In the genomic region with DNA sequence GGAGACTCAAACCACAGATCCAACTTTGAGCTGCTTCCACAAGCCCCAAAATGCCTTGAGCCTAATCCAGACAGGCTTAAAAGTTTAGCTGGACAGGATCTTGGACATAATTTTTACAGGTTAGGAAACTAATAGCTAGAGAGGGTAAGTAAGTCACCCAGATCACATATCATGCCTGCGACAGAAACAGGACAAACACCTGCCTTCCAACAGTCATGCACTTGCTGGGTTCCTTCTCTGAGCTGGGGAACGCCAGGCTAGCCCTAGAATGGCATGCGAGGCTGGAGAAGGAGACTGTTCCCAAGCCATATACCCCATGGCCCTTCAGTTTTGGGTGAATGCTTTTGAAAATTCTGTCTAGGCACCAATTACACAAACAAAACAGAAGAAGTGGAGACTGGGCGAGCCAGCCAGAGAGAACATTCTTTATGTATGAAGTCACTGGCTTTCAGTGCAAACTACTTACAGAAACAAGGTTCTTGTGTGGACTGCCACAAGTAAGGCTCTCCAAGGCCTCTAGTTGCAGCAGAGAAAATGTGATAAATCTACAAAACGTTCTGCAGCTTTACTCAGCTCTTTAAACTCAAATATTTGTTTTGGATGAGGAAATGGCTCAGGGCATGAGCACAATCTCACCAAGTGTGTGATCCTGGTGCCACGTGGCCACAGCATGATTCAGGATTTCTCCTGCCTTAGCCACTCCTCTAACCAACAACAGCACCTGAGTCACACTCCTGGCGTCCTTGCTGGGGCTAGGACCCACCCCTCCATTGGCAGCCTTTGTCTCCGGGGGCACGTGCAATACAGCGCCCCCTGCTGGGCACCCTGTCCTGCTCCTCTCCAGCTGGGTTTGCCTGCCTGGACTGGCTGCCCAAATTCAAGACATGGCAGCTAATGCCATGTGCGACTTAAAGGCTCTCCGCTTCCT, we compare ENCODE assay signal across 1 cellular context.
TF ChIP-seq lines count a peak whose summit lies in the region.

No MANE protein-coding gene starts in this region.

TF ChIP-seq in WTC11, 78 proteins besides CTCF, POLR2A, EP300 and RAD21 (continued from another document):
- TF ChIP-seq, protein P1, sequence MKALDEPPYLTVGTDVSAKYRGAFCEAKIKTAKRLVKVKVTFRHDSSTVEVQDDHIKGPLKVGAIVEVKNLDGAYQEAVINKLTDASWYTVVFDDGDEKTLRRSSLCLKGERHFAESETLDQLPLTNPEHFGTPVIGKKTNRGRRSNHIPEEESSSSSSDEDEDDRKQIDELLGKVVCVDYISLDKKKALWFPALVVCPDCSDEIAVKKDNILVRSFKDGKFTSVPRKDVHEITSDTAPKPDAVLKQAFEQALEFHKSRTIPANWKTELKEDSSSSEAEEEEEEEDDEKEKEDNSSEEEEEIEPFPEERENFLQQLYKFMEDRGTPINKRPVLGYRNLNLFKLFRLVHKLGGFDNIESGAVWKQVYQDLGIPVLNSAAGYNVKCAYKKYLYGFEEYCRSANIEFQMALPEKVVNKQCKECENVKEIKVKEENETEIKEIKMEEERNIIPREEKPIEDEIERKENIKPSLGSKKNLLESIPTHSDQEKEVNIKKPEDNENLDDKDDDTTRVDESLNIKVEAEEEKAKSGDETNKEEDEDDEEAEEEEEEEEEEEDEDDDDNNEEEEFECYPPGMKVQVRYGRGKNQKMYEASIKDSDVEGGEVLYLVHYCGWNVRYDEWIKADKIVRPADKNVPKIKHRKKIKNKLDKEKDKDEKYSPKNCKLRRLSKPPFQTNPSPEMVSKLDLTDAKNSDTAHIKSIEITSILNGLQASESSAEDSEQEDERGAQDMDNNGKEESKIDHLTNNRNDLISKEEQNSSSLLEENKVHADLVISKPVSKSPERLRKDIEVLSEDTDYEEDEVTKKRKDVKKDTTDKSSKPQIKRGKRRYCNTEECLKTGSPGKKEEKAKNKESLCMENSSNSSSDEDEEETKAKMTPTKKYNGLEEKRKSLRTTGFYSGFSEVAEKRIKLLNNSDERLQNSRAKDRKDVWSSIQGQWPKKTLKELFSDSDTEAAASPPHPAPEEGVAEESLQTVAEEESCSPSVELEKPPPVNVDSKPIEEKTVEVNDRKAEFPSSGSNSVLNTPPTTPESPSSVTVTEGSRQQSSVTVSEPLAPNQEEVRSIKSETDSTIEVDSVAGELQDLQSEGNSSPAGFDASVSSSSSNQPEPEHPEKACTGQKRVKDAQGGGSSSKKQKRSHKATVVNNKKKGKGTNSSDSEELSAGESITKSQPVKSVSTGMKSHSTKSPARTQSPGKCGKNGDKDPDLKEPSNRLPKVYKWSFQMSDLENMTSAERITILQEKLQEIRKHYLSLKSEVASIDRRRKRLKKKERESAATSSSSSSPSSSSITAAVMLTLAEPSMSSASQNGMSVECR (CRISPR knock-in tag; IDR thresholded peaks at IDR 0.05; ENCODE audit: borderline replicate concordance): 0 out of 2 replicates have a peak, but pooled peaks have one; percentile 51
- peak; percentile 38 for TF ChIP-seq ZNF423 (CRISPR knock-in tag; IDR thresholded peaks at IDR 0.05)
- TF ChIP-seq, protein P2, sequence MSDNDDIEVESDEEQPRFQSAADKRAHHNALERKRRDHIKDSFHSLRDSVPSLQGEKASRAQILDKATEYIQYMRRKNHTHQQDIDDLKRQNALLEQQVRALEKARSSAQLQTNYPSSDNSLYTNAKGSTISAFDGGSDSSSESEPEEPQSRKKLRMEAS (CRISPR knock-in tag; IDR thresholded peaks at IDR 0.05): peak; percentile 93
- 0 out of 2 replicates have a peak, but pooled peaks have one; percentile 31 for TF ChIP-seq FOXK1 (CRISPR knock-in tag; IDR thresholded peaks at IDR 0.05)
- peak; percentile 91 for TF ChIP-seq GABPB1 (CRISPR knock-in tag; IDR thresholded peaks at IDR 0.05)
- peak; percentile 71; the same call in 1 of the 2 replicates for TF ChIP-seq NFE2L1 (CRISPR knock-in tag; IDR thresholded peaks at IDR 0.05)
- 0 out of 2 replicates have a peak, but pooled peaks have one; percentile 54 for TF ChIP-seq ZNF532 (CRISPR knock-in tag; IDR thresholded peaks at IDR 0.05; ENCODE audit: borderline replicate concordance)
- TF ChIP-seq GTF2I (CRISPR knock-in tag; conservative IDR thresholded peaks at IDR 0.05): no peak
- TF ChIP-seq, protein P3, sequence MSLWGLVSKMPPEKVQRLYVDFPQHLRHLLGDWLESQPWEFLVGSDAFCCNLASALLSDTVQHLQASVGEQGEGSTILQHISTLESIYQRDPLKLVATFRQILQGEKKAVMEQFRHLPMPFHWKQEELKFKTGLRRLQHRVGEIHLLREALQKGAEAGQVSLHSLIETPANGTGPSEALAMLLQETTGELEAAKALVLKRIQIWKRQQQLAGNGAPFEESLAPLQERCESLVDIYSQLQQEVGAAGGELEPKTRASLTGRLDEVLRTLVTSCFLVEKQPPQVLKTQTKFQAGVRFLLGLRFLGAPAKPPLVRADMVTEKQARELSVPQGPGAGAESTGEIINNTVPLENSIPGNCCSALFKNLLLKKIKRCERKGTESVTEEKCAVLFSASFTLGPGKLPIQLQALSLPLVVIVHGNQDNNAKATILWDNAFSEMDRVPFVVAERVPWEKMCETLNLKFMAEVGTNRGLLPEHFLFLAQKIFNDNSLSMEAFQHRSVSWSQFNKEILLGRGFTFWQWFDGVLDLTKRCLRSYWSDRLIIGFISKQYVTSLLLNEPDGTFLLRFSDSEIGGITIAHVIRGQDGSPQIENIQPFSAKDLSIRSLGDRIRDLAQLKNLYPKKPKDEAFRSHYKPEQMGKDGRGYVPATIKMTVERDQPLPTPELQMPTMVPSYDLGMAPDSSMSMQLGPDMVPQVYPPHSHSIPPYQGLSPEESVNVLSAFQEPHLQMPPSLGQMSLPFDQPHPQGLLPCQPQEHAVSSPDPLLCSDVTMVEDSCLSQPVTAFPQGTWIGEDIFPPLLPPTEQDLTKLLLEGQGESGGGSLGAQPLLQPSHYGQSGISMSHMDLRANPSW (CRISPR knock-in tag; conservative IDR thresholded peaks at IDR 0.05; ENCODE audit: low read depth): no peak
- no peak for TF ChIP-seq TEAD4 (CRISPR knock-in tag; IDR thresholded peaks at IDR 0.05)
- TF ChIP-seq FOXP4 (CRISPR knock-in tag; IDR thresholded peaks at IDR 0.05): peak; percentile 66; the same call in 1 of the 2 replicates
- no peak for TF ChIP-seq ZNF671 (CRISPR knock-in tag; IDR thresholded peaks at IDR 0.05)
- no peak for TF ChIP-seq NFYB (CRISPR knock-in tag; conservative IDR thresholded peaks at IDR 0.05; ENCODE audit: low read depth)
- TF ChIP-seq, protein P4, sequence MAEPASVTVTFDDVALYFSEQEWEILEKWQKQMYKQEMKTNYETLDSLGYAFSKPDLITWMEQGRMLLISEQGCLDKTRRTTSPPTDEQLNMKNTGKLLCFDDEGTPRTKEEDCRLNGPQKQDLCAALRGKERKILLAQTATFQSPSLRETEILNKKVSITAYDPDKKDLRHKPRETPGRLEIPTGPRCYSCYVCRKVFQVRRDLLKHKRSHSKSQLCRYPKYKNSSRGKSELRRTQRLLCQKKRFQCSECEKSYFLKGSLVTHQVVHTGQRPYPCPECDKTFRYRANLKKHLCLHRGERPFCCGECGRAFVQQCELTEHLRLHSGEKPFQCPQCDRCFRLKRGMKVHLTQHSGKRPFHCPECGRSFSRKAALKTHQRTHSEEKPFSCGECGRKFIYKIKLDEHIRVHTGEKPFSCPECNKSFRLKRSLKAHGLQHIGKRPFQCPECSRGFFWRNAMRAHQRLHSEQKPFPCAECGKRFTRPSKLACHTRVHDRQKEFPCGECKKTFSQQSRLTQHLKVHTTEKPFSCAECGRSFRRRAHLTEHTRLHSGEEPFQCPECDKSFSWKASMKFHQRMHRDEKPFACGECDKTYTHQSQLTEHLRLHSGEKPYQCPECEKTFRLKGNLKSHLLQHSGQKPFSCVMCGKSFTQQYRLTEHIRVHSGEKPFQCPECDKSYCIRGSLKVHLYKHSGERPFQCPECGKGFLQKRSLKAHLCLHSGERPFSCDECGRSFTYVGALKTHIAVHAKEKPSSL (CRISPR knock-in tag; conservative IDR thresholded peaks at IDR 0.05): no peak
- TF ChIP-seq NR2C2 (CRISPR knock-in tag; IDR thresholded peaks at IDR 0.05): no peak
- TF ChIP-seq USF1 (CRISPR knock-in tag; IDR thresholded peaks at IDR 0.05): peak; percentile 63
- TF ChIP-seq, protein P5, sequence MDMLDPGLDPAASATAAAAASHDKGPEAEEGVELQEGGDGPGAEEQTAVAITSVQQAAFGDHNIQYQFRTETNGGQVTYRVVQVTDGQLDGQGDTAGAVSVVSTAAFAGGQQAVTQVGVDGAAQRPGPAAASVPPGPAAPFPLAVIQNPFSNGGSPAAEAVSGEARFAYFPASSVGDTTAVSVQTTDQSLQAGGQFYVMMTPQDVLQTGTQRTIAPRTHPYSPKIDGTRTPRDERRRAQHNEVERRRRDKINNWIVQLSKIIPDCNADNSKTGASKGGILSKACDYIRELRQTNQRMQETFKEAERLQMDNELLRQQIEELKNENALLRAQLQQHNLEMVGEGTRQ (CRISPR knock-in tag; IDR thresholded peaks at IDR 0.05): peak; percentile 63
- no peak for TF ChIP-seq ATF1 (CRISPR knock-in tag; IDR thresholded peaks at IDR 0.05)
- TF ChIP-seq CREB1 (CRISPR knock-in tag; IDR thresholded peaks at IDR 0.05): 0 out of 2 replicates have a peak, but pooled peaks have one; percentile 36
